ENCODE assay signal across 9 cellular contexts in the genomic region with DNA sequence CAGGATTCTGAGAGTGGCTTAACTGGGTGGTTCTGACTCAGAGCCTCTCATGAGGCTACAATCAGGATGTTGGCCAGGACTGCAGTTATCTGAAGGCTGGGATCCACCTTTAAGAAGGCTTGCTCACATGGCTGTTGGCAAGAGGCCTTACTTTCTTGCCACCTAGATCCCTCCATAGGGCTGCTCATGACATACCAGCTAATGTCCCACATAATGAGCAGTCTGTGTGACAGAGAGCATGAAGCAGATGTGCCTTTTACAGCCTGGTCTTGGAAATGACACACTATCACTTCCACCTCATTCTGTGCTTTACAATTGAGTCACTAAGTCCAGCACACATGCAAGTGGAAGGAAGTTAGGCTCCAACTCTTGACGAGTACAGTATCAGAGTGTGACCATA. TPM values are rescaled to one million over a fixed set of nuclear protein-coding genes. Genes with fewer than 3 reads are reported as not detected.
A peak's percentile ranks its signal among the peaks of the same experiment; 100 is the strongest.
DNase-seq lines count a peak whose midpoint lies in the region; ATAC-seq lines count a peak whose summit lies in the region.
"Had no signal": no experiment of that assay in that cellular context is flagged by ENCODE, and none has a peak within 500 bp of the region (broad histone marks: within the 10 kb centered on the region; RNA-seq: fewer than 3 reads in every experiment).

No MANE protein-coding gene starts in this region.

- peak overlapping the region; percentile 77 for H3K27ac Mint-ChIP-seq in activated T-helper 1 cell treated with anti-CD3 and anti-CD28 coated beads, Interleukin-12 subunit alpha, Interleukin-12 subunit beta, Interleukin-2, Interleukin-4 antibody, amounts not matched to agents 30 ng/mL and 10 ng/mL and 1 ng/mL, durations not matched to agents 14 hours and 24 hours and 36 hours

- H3K9me3 Mint-ChIP-seq in activated T-helper 1 cell treated with anti-CD3 and anti-CD28 coated beads, Interleukin-12 subunit alpha, Interleukin-12 subunit beta, Interleukin-2, Interleukin-4 antibody, amounts not matched to agents 30 ng/mL and 10 ng/mL and 1 ng/mL, durations not matched to agents 14 hours and 24 hours and 36 hours = no peaks in the 10 kb centered on the region

- intact Hi-C loops in activated T-helper 1 cell treated with anti-CD3 and anti-CD28 coated beads, Interleukin-12 subunit alpha, Interleukin-12 subunit beta, Interleukin-2, Interleukin-4 antibody, amounts not matched to agents 30 ng/mL and 10 ng/mL and 1 ng/mL, durations not matched to agents 14 hours and 24 hours and 36 hours (cut with micrococcal nuclease) = no loop called here
- intact Hi-C loops in Right ventricle myocardium inferior (cut with DNase I) = no loop called here

- ATAC-seq in HG03342 (IDR thresholded peaks at IDR 0.05; ENCODE audit: unreplicated experiment) = peak; percentile 43
- ATAC-seq in Right ventricle myocardium inferior = no peak

- H3K4me3 Mint-ChIP-seq in activated T-helper 1 cell treated with anti-CD3 and anti-CD28 coated beads, Interleukin-12 subunit alpha, Interleukin-12 subunit beta, Interleukin-2, Interleukin-4 antibody, amounts not matched to agents 30 ng/mL and 10 ng/mL and 1 ng/mL, durations not matched to agents 14 hours and 24 hours and 36 hours = no peak overlapping the region

- peaks cover 4% of the 10 kb centered on the region for H3K36me3 Mint-ChIP-seq in activated T-helper 1 cell treated with anti-CD3 and anti-CD28 coated beads, Interleukin-12 subunit alpha, Interleukin-12 subunit beta, Interleukin-2, Interleukin-4 antibody, amounts not matched to agents 30 ng/mL and 10 ng/mL and 1 ng/mL, durations not matched to agents 14 hours and 24 hours and 36 hours (ENCODE audit: low read depth)

- H3K4me1 Mint-ChIP-seq in activated T-helper 1 cell treated with anti-CD3 and anti-CD28 coated beads, Interleukin-12 subunit alpha, Interleukin-12 subunit beta, Interleukin-2, Interleukin-4 antibody, amounts not matched to agents 30 ng/mL and 10 ng/mL and 1 ng/mL, durations not matched to agents 14 hours and 24 hours and 36 hours (ENCODE audit: low read depth) = peaks cover 12% of the 10 kb centered on the region

- H3K27me3 Mint-ChIP-seq in activated T-helper 1 cell treated with anti-CD3 and anti-CD28 coated beads, Interleukin-12 subunit alpha, Interleukin-12 subunit beta, Interleukin-2, Interleukin-4 antibody, amounts not matched to agents 30 ng/mL and 10 ng/mL and 1 ng/mL, durations not matched to agents 14 hours and 24 hours and 36 hours (ENCODE audit: insufficient read depth) = no peaks in the 10 kb centered on the region

- peak; percentile 4 for DNase-seq in stimulated activated CD4-positive, alpha-beta T cell treated with anti-CD3 and anti-CD28 coated beads, Interleukin-4, amount 100 ng/mL, for 24 hours
- DNase-seq in stimulated activated CD4-positive, alpha-beta T cell treated with anti-CD3 and anti-CD28 coated beads, Interleukin-12 subunit alpha, Interleukin-12 subunit beta, amount 100 ng/mL, for 4 hours = no peak
- no peak for DNase-seq in activated T-helper 1 cell treated with anti-CD3 and anti-CD28 coated beads, Interleukin-12 subunit alpha, Interleukin-12 subunit beta, Interleukin-2, Interleukin-4 antibody, amounts not matched to agents 30 ng/mL and 10 ng/mL and 1 ng/mL, durations not matched to agents 14 hours and 24 hours and 36 hours (ENCODE audit: low spot score)
- DNase-seq in mesenteric fat pad (ENCODE audit: low spot score) (no peak), NCI-H2081 treated with DMSO at 0.1 percent for 48 hours (lab: John Stamatoyannopoulos, UW) (no peak), Right ventricle myocardium inferior (ENCODE audit: missing footprints) (no peak), NCI-H2171 treated with DMSO at 0.1 percent for 48 hours (lab: John Stamatoyannopoulos, UW) (no peak)
- DNase-seq: NCI-H446 had no signal

RNA-seq across cellular contexts. Expression of gene RBM3, which starts 4.3 kb away (rescaled TPM):
- total RNA-seq in activated T-helper 1 cell treated with anti-CD3 and anti-CD28 coated beads, Interleukin-12 subunit alpha, Interleukin-12 subunit beta, Interleukin-2, Interleukin-4 antibody, amounts not matched to agents 30 ng/mL and 10 ng/mL and 1 ng/mL, durations not matched to agents 14 hours and 24 hours and 36 hours = 318 and 338 TPM in 2 replicates
- total RNA-seq in mesenteric fat pad (343 TPM), Right ventricle myocardium inferior (113 TPM)

RNA-seq across cellular contexts. Expression of gene WDR13, which starts 27.3 kb away (rescaled TPM):
- total RNA-seq in activated T-helper 1 cell treated with anti-CD3 and anti-CD28 coated beads, Interleukin-12 subunit alpha, Interleukin-12 subunit beta, Interleukin-2, Interleukin-4 antibody, amounts not matched to agents 30 ng/mL and 10 ng/mL and 1 ng/mL, durations not matched to agents 14 hours and 24 hours and 36 hours = 36.3 and 36.5 TPM in 2 replicates
- total RNA-seq in mesenteric fat pad (96.9 TPM), Right ventricle myocardium inferior (170 TPM)

RNA-seq across cellular contexts. Expression of gene TBC1D25, which starts 30.4 kb away (rescaled TPM):
- 13.5 and 16.0 TPM in 2 replicates for total RNA-seq in activated T-helper 1 cell treated with anti-CD3 and anti-CD28 coated beads, Interleukin-12 subunit alpha, Interleukin-12 subunit beta, Interleukin-2, Interleukin-4 antibody, amounts not matched to agents 30 ng/mL and 10 ng/mL and 1 ng/mL, durations not matched to agents 14 hours and 24 hours and 36 hours
- total RNA-seq in mesenteric fat pad (19.9 TPM), Right ventricle myocardium inferior (20.5 TPM)

RNA-seq across cellular contexts. Expression of gene EBP, which starts 48.4 kb away (rescaled TPM):
- 164 and 178 TPM in 2 replicates for total RNA-seq in activated T-helper 1 cell treated with anti-CD3 and anti-CD28 coated beads, Interleukin-12 subunit alpha, Interleukin-12 subunit beta, Interleukin-2, Interleukin-4 antibody, amounts not matched to agents 30 ng/mL and 10 ng/mL and 1 ng/mL, durations not matched to agents 14 hours and 24 hours and 36 hours
- total RNA-seq in mesenteric fat pad (18.8 TPM), Right ventricle myocardium inferior (54.1 TPM)
